ENCODE assay signal across 21 cellular contexts in genomic region chr3:186421946-186422345, GRCh38. TPM values are rescaled to one million over a fixed set of nuclear protein-coding genes. Genes with fewer than 3 reads are reported as not detected.
DNase-seq lines count a peak whose midpoint lies in the region; ATAC-seq and TF ChIP-seq lines count a peak whose summit lies in the region.
"Had no signal": no experiment of that assay in that cellular context is flagged by ENCODE, and none has a peak within 500 bp of the region (broad histone marks: within the 10 kb centered on the region; RNA-seq: fewer than 3 reads in every experiment).

No MANE protein-coding gene starts in this region.

- no peak overlapping the region for H2AFZ ChIP-seq in mammary epithelial cell (ENCODE audit: low read depth, low read length)
- H2AFZ ChIP-seq: GM23338 had no signal

- no peak overlapping the region for H3K4me3 Mint-ChIP-seq in MCF 10A (ENCODE audit: unreplicated experiment)
- H3K4me3 Mint-ChIP-seq: CD4-positive, alpha-beta T cell; GM23338; HFFc6 had no signal

- intact Hi-C loops in MCF 10A (cut with micrococcal nuclease) = no loop called here
- intact Hi-C loops in breast epithelium (cut with DNase I; ENCODE audit: low total_unique reads) = no loop called here
- intact Hi-C loops in mammary epithelial cell (cut with micrococcal nuclease) = no loop called here
- intact Hi-C loops in uterus (cut with DNase I; ENCODE audit: low total_unique reads) = no loop called here

- H3K27me3 ChIP-seq in breast epithelium (no peaks in the 10 kb centered on the region), mammary epithelial cell (ENCODE audit: insufficient read depth, low read length) (no peaks in the 10 kb centered on the region), uterus (no peaks in the 10 kb centered on the region)

- peak; percentile 28 for ATAC-seq in esophagus mucosa
- ATAC-seq in HG03457 (IDR thresholded peaks at IDR 0.05; ENCODE audit: unreplicated experiment) = no peak
- ATAC-seq in HG03108 (IDR thresholded peaks at IDR 0.05; ENCODE audit: unreplicated experiment) = no peak
- ATAC-seq: A549, GM23338, HCT116 had no signal

- H3K36me3 ChIP-seq in breast epithelium = no peaks in the 10 kb centered on the region
- H3K36me3 ChIP-seq in mammary epithelial cell (ENCODE audit: insufficient read depth, low read length) = no peaks in the 10 kb centered on the region
- no peaks in the 10 kb centered on the region for H3K36me3 ChIP-seq in uterus

- H3K27ac ChIP-seq in breast epithelium (no peak overlapping the region), mammary epithelial cell (ENCODE audit: insufficient read depth, low read depth, low read length) (no peak overlapping the region), uterus (no peak overlapping the region)
- H3K27ac ChIP-seq: 22Rv1, A549, C4-2B had no signal

- H3K9me3 ChIP-seq in breast epithelium (no peaks in the 10 kb centered on the region), mammary epithelial cell (replicated peaks; ENCODE audit: insufficient read depth, low read length) (no peaks in the 10 kb centered on the region), uterus (no peaks in the 10 kb centered on the region)
- H3K9me3 ChIP-seq: A549, Caco-2 had no signal

- H3K9me3 Mint-ChIP-seq in MCF 10A (ENCODE audit: unreplicated experiment) = no peaks in the 10 kb centered on the region
- H3K9me3 Mint-ChIP-seq: CD4-positive, alpha-beta T cell; GM23338; HFFc6 had no signal

- H3K36me3 Mint-ChIP-seq in MCF 10A (ENCODE audit: insufficient read depth, unreplicated experiment) = peaks cover 15% of the 10 kb centered on the region

- no peaks in the 10 kb centered on the region for H4K20me1 ChIP-seq in mammary epithelial cell (ENCODE audit: insufficient read depth, low read length)

- POLR2A ChIA-PET in MCF 10A (lab: Yijun Ruan, JAX) = interaction anchor here (0.7 kb wide), 1 partner anchor 10 kb away, joined by 3 read pairs; no protein-coding TSS in a partner anchor

- CTCF ChIA-PET in MCF 10A (lab: Yijun Ruan, JAX) = interaction anchor here (0.7 to 1.0 kb wide), 3 partner anchors 116 to 439 kb away, joined by 3 to 4 read pairs (median 4); no protein-coding TSS in a partner anchor
- CTCF ChIA-PET in mammary epithelial cell (lab: Charles Lee; ENCODE audit: low non-redundant PET) = interaction anchor here (0.5 kb wide), 1 partner anchor 43 kb away, joined by 3 read pairs; no protein-coding TSS in a partner anchor

- no TSS peak for BruUV-seq in MCF 10A (replicated peaks; lab: Mats Ljungman, UMichigan)
- BruUV-seq in mammary epithelial cell (replicated peaks; lab: Mats Ljungman, UMichigan) = no TSS peak

- TF ChIP-seq CTCF in MCF 10A (IDR thresholded peaks at IDR 0.05; ENCODE audit: unreplicated experiment) (no peak), breast epithelium (IDR thresholded peaks at IDR 0.05) (no peak), mammary epithelial cell (conservative IDR thresholded peaks at IDR 0.05 in 1 of 2, IDR thresholded peaks at IDR 0.05 in 1 of 2; ENCODE audit: extremely low read depth in 1 of 2, insufficient read depth in 1 of 2, low read depth in 1 of 2, low read length in 2 of 2) (no peak), uterus (IDR thresholded peaks at IDR 0.05) (no peak)

- no peaks in the 10 kb centered on the region for H3K27me3 Mint-ChIP-seq in MCF 10A (ENCODE audit: insufficient read depth, unreplicated experiment)

- H3K4me3 ChIP-seq in breast epithelium (no peak overlapping the region), mammary epithelial cell (replicated peaks in 1 of 3; ENCODE audit: insufficient read depth in 1 of 3, low read depth in 2 of 3, low read length in 3 of 3) (no peak overlapping the region), uterus (no peak overlapping the region)
- H3K4me3 ChIP-seq: A549, GM23338 had no signal

- DNase-seq in MCF 10A (ENCODE audit: unreplicated experiment) (peak; percentile 23), breast epithelium (ENCODE audit: low spot score in 2 of 2) (no peak), mammary epithelial cell (peak; percentile 12), uterus (no peak), DMS 273 (lab: John Stamatoyannopoulos, UW; ENCODE audit: unreplicated experiment) (no peak)
- DNase-seq: AML-193; Caco-2; CD4-positive, alpha-beta T cell; DMS153; DMS79; GDM1; HFFc6 had no signal

- dilution Hi-C loops in mammary epithelial cell (cut with HindIII; ENCODE audit: low sequenced_read_pairs) = no loop called here

- no peak overlapping the region for H3K4me2 ChIP-seq in mammary epithelial cell (ENCODE audit: insufficient read depth, low read depth, low read length)
- H3K4me2 ChIP-seq: A549, GM23338 had no signal

- no peak overlapping the region for H3K27ac Mint-ChIP-seq in MCF 10A (ENCODE audit: low read depth, unreplicated experiment)
- H3K27ac Mint-ChIP-seq: CD4-positive, alpha-beta T cell; GM23338; HFFc6 had no signal

- no peaks in the 10 kb centered on the region for H3K79me2 ChIP-seq in mammary epithelial cell (ENCODE audit: insufficient read depth, low read length)

- H3K4me1 ChIP-seq in breast epithelium (no peaks in the 10 kb centered on the region), mammary epithelial cell (ENCODE audit: insufficient read depth, low read length) (peaks cover 17% of the 10 kb centered on the region), uterus (no peaks in the 10 kb centered on the region)
- H3K4me1 ChIP-seq: Caco-2 had no signal

- in situ Hi-C loops in mammary epithelial cell (cut with MboI; ENCODE audit: low sequenced_read_pairs in 2 of 2) = no loop called here

- peaks cover 41% of the 10 kb centered on the region for H3K4me1 Mint-ChIP-seq in MCF 10A (ENCODE audit: insufficient read depth, unreplicated experiment)

- H3K9ac ChIP-seq in mammary epithelial cell (ENCODE audit: insufficient read depth, low read length) = no peak overlapping the region

- TF ChIP-seq POLR2A in breast epithelium (IDR thresholded peaks at IDR 0.05) (no peak), uterus (IDR thresholded peaks at IDR 0.05) (no peak)

RNA-seq across cellular contexts. Expression of gene DGKG, which starts 59.9 kb away (rescaled TPM):
- not detected in 2 replicates for total RNA-seq in MCF 10A (2022)
- 1 to 10 TPM in 2 of 3 donors, under 1 TPM in 1; 0.59 to 2.3 (median 2.1) TPM for total RNA-seq in breast epithelium
- total RNA-seq in mammary epithelial cell = 1 to 10 TPM; 1.3 to 2.5 TPM
- polyA plus RNA-seq in mammary epithelial cell = 2.1 TPM
- not detected for polyA minus RNA-seq in mammary epithelial cell
- 0.40 TPM for total RNA-seq in esophagus mucosa
- 10 to 100 TPM in 2 of 4 donors, 1 to 10 TPM in 2; 1.9 to 10.8 (median 6.7) TPM for total RNA-seq in uterus
- total RNA-seq: CD4-positive, alpha-beta T cell had no signal
- polyA plus RNA-seq: BJ had no signal

Comparison
In these comparisons a context has a peak if more than half of its experiments do, and no peak if none do; other contexts are left out.
1. DNase-seq: peak in MCF 10A (single experiment) and mammary epithelial cell (single experiment); none in breast epithelium (0 of 2), uterus (0 of 2) and DMS 273 (single experiment).